ENCODE assay signal across 23 cellular contexts in the genomic region with DNA sequence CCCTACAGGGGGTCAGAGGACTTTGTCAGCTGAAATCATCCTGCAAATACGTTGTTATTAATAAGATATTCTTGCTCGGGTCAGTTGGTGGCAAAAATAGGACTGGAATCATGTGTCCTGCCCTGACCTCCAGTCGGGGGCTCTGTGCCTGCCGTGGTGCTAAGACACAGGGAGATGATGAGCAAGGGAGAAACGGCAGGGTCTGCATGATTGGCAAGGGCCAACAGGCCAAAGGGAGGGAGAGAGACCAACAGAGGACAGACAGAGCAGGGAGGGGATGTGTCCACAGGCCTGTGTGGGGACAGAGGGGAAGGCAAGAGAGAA. TPM values are rescaled to one million over a fixed set of nuclear protein-coding genes. Genes with fewer than 3 reads are reported as not detected.
DNase-seq lines count a peak whose midpoint lies in the region; ATAC-seq and TF ChIP-seq lines count a peak whose summit lies in the region.
"Had no signal": no experiment of that assay in that cellular context is flagged by ENCODE, and none has a peak within 500 bp of the region (broad histone marks: within the 10 kb centered on the region; RNA-seq: fewer than 3 reads in every experiment).

No MANE protein-coding gene starts in this region.

- H3K27ac ChIP-seq in BLaER1 treated with 17β-estradiol and CSF1 and Interleukin-3, amounts not matched to agents 10 nM and 100 nM = peak overlapping the region in 8 of 11 experiments; percentile 11 to 91 (median 70); a peak in 12 of 22 replicates
- H3K27ac ChIP-seq in mucosa of rectum (ENCODE audit: low read depth in 2 of 2, low read length in 2 of 2) (peak overlapping the region; percentile 75 to 94), thoracic aorta (peak overlapping the region; percentile 77 to 95)

- peak overlapping the region; percentile 56 to 99 (median 93) for H3K4me2 ChIP-seq in BLaER1 treated with 17β-estradiol and CSF1 and Interleukin-3, amounts not matched to agents 10 nM and 100 nM
- H3K4me2 ChIP-seq: smooth muscle cell had no signal

- H3K27ac Mint-ChIP-seq in chondrocyte (ENCODE audit: unreplicated experiment) = no peak overlapping the region
- H3K27ac Mint-ChIP-seq: activated CD4-positive, alpha-beta T cell treated with anti-CD3 and anti-CD28 coated beads, Interleukin-2, amount 10 ng/mL, durations not matched to agents 24 days and 14 days; effector memory CD8-positive, alpha-beta T cell had no signal

- peaks cover 0 to 4% (median 0%) of the 10 kb centered on the region in 11 experiments; a peak in 1 of 22 replicates for H3K36me3 ChIP-seq in BLaER1 treated with 17β-estradiol and CSF1 and Interleukin-3, amounts not matched to agents 10 nM and 100 nM
- H3K36me3 ChIP-seq in mucosa of rectum (ENCODE audit: control insufficient read depth in 2 of 2, insufficient read depth in 2 of 2, low read length in 2 of 2) (no peaks in the 10 kb centered on the region), thoracic aorta (no peaks in the 10 kb centered on the region)

- TF ChIP-seq CTCF in chondrocyte (IDR thresholded peaks at IDR 0.05) (no peak), thoracic aorta (IDR thresholded peaks at IDR 0.05) (no peak)

- H3K4me3 ChIP-seq in BLaER1 treated with 17β-estradiol and CSF1 and Interleukin-3, amounts not matched to agents 10 nM and 100 nM = no peak overlapping the region
- H3K4me3 ChIP-seq in mucosa of rectum (ENCODE audit: low read length in 2 of 2) (peak overlapping the region in 1 of 2 donors; percentile 15), thoracic aorta (no peak overlapping the region)
- H3K4me3 ChIP-seq: mucosa of descending colon, smooth muscle cell, testis had no signal

- H3K9me3 Mint-ChIP-seq in chondrocyte (ENCODE audit: low read depth) = peaks cover 16% of the 10 kb centered on the region

- peaks cover 48% of the 10 kb centered on the region for H3K4me1 Mint-ChIP-seq in chondrocyte (ENCODE audit: low read depth)

- no peaks in the 10 kb centered on the region for H3K27me3 ChIP-seq in BLaER1 treated with 17β-estradiol and CSF1 and Interleukin-3, amounts not matched to agents 10 nM and 100 nM
- no peaks in the 10 kb centered on the region for H3K27me3 ChIP-seq in mucosa of rectum (ENCODE audit: control insufficient read depth in 2 of 2, insufficient read depth in 2 of 2, low read length in 2 of 2)
- no peaks in the 10 kb centered on the region for H3K27me3 ChIP-seq in thoracic aorta (replicated peaks; ENCODE audit: insufficient read depth)
- H3K27me3 ChIP-seq: testis had no signal

- peaks cover 10% of the 10 kb centered on the region for H3K36me3 Mint-ChIP-seq in chondrocyte (ENCODE audit: low read depth)

- no peaks in the 10 kb centered on the region for H3K27me3 Mint-ChIP-seq in chondrocyte (ENCODE audit: low read depth)

- H3K9ac ChIP-seq in BLaER1 treated with 17β-estradiol and CSF1 and Interleukin-3, amounts not matched to agents 10 nM and 100 nM = peak overlapping the region in 1 of 11 experiments; percentile 27; a peak in 1 of 22 replicates
- no peak overlapping the region for H3K9ac ChIP-seq in mucosa of rectum (ENCODE audit: low read depth in 1 of 2, low read length in 2 of 2)

- peak; percentile 39 for DNase-seq in chondrocyte (ENCODE audit: low spot score)
- no peak for DNase-seq in thoracic aorta (ENCODE audit: low spot score)
- DNase-seq in GM03348 (ENCODE audit: low spot score) = no peak
- no peak for DNase-seq in NCI-H1105 treated with DMSO at 0.1 percent for 48 hours (lab: John Stamatoyannopoulos, UW)
- DNase-seq: activated CD4-positive, alpha-beta T cell treated with anti-CD3 and anti-CD28 coated beads, Interleukin-2, amount 10 ng/mL, durations not matched to agents 24 days and 14 days; activated CD8-positive, alpha-beta memory T cell treated with anti-CD3 and anti-CD28 coated beads, Interleukin-2, amount 50 U/mL, for 48 hours; activated gamma-delta T cell treated with Interleukin-2 at 50 U/mL for 16 hours; amygdala; effector memory CD8-positive, alpha-beta T cell; HCEC 1CT; mucosa of descending colon; MV-4-11; NCI-H1930; NCI-H446 treated with DMSO at 0.1 percent for 48 hours; nucleus accumbens; stimulated activated CD4-positive, alpha-beta T cell treated with anti-CD3 and anti-CD28 coated beads, Interleukin-4, amount 100 ng/mL, for 4 hours; testis had no signal

- no peak overlapping the region for H3K4me3 Mint-ChIP-seq in chondrocyte (ENCODE audit: unreplicated experiment)
- H3K4me3 Mint-ChIP-seq: activated CD4-positive, alpha-beta T cell treated with anti-CD3 and anti-CD28 coated beads, Interleukin-2, amount 10 ng/mL, durations not matched to agents 24 days and 14 days; central memory CD8-positive, alpha-beta T cell; effector memory CD8-positive, alpha-beta T cell had no signal

- no peak for ATAC-seq in thoracic aorta (ENCODE audit: insufficient number of reproducible peaks, low FRiP score, low read depth)
- no peak for ATAC-seq in HG03025 (IDR thresholded peaks at IDR 0.05; ENCODE audit: low FRiP score, unreplicated experiment)
- ATAC-seq in GM18502 (IDR thresholded peaks at IDR 0.05; ENCODE audit: poor library complexity, unreplicated experiment) = no peak
- ATAC-seq: effector memory CD8-positive, alpha-beta T cell had no signal

- peaks cover 24 to 32% (median 30%) of the 10 kb centered on the region in 11 experiments for H3K9me3 ChIP-seq in BLaER1 treated with 17β-estradiol and CSF1 and Interleukin-3, amounts not matched to agents 10 nM and 100 nM (replicated peaks in 1 of 11)
- H3K9me3 ChIP-seq in mucosa of rectum (ENCODE audit: control insufficient read depth in 2 of 2, low read length in 2 of 2) = peaks cover 6% of the 10 kb centered on the region in 2 donors
- peaks cover 9% of the 10 kb centered on the region for H3K9me3 ChIP-seq in thoracic aorta
- H3K9me3 ChIP-seq: testis had no signal

- peaks cover 51 to 68% (median 65%) of the 10 kb centered on the region in 10 experiments for H3K4me1 ChIP-seq in BLaER1 treated with 17β-estradiol and CSF1 and Interleukin-3, amounts not matched to agents 10 nM and 100 nM
- H3K4me1 ChIP-seq in mucosa of rectum (ENCODE audit: control insufficient read depth in 2 of 2, insufficient read depth in 2 of 2, low read length in 2 of 2) (peaks cover 53 to 59% of the 10 kb centered on the region in 2 donors), thoracic aorta (ENCODE audit: control insufficient read depth in 1 of 2, low read depth in 2 of 2) (peaks cover 35 to 76% of the 10 kb centered on the region in 2 donors)

- no peaks in the 10 kb centered on the region; a peak in 1 of 22 replicates for H4K20me1 ChIP-seq in BLaER1 treated with 17β-estradiol and CSF1 and Interleukin-3, amounts not matched to agents 10 nM and 100 nM

RNA-seq across cellular contexts. Expression of a gene that starts 10.4 kb away (rescaled TPM):
- total RNA-seq in chondrocyte = 41.7 to 46.2 TPM (median 42.3 TPM) in 3 replicates
- 100 to 1,000 TPM in 1 of 2 donors, 10 to 100 TPM in 1; 42.2 to 100 TPM for total RNA-seq in thoracic aorta
